In genomic region chr1:32007591-32007940, GRCh38 we compare ENCODE assay signal across 25 cellular contexts.
"Had no signal": no experiment of that assay in that cellular context is flagged by ENCODE, and none has a peak within 500 bp of the region (broad histone marks: within the 10 kb centered on the region; RNA-seq: fewer than 3 reads in every experiment).

No MANE protein-coding gene starts in this region.

- H3K27me3 ChIP-seq: ascending aorta, body of pancreas, Peyer's patch, SJSA1 had no signal

- ATAC-seq: activated CD8-positive, alpha-beta memory T cell treated with anti-CD3 and anti-CD28 coated beads, Interleukin-2, amount 10 ng/mL, durations not matched to agents 7 days and 5 days; activated naive CD4-positive, alpha-beta T cell treated with anti-CD3 and anti-CD28 coated beads, Interleukin-2, amount 50 U/mL, for 72 hours; activated naive CD8-positive, alpha-beta T cell treated with anti-CD3 and anti-CD28 coated beads, Interleukin-2, amount 50 U/mL, for 24 hours; body of pancreas; SK-N-SH treated with all-trans-retinoic acid at 6 μM for 48 hours had no signal

- H3K36me3 ChIP-seq: ascending aorta, Peyer's patch, SJSA1 had no signal

- H3K4me3 ChIP-seq: ascending aorta, body of pancreas, Peyer's patch, SJSA1 had no signal

- H3K4me1 ChIP-seq: ascending aorta, body of pancreas, Peyer's patch had no signal

- DNase-seq: activated CD4-positive, alpha-beta T cell treated with anti-CD3 and anti-CD28 coated beads, Interleukin-2, amount 10 ng/mL, durations not matched to agents 24 days and 14 days; activated CD4-positive, alpha-beta T cell treated with anti-CD3 and anti-CD28 coated beads, Interleukin-2, amount 50 U/mL, for 48 hours; activated CD4-positive, CD25-positive, alpha-beta regulatory T cell treated with anti-CD3 and anti-CD28 coated beads, Interleukin-2, amount 50 U/mL, for 72 hours; activated CD8-positive, alpha-beta memory T cell treated with anti-CD3 and anti-CD28 coated beads, Interleukin-2, amount 10 ng/mL, durations not matched to agents 7 days and 5 days; activated effector memory CD4-positive, alpha-beta T cell treated with anti-CD3 and anti-CD28 coated beads, Interleukin-2, amount 50 U/mL, for 16 hours; activated naive CD4-positive, alpha-beta T cell treated with Interleukin-2 at 50 U/mL for 16 hours; activated naive CD8-positive, alpha-beta T cell treated with anti-CD3 and anti-CD28 coated beads, Interleukin-2, amount 50 U/mL, for 24 hours; activated T-cell treated with anti-CD3 and anti-CD28 coated beads, Interleukin-2, amount 50 U/mL, for 24 hours; amniotic stem cell; body of pancreas; KG1; MV-4-11; NCI-H1092 treated with DMSO at 0.1 percent for 48 hours; NCI-H1436; NCI-H1694 treated with DMSO at 0.1 percent for 48 hours; NCI-H2029 treated with DMSO at 0.1 percent for 48 hours; NCI-H345; NCI-H510A; NCI-H526 treated with DMSO at 0.1 percent for 48 hours; Peyer's patch; SHP77 had no signal

- H3K27ac ChIP-seq: ascending aorta, body of pancreas, Peyer's patch, SJSA1 had no signal

- H3K9me3 ChIP-seq: ascending aorta, body of pancreas, Peyer's patch, SJSA1 had no signal
